8 cellular contexts compared by ENCODE assay signal in genomic region chr13:42270857-42271215, GRCh38. TPM values are rescaled to one million over a fixed set of nuclear protein-coding genes. Genes with fewer than 3 reads are reported as not detected.
DNase-seq lines count a peak whose midpoint lies in the region; ATAC-seq, FAIRE-seq and TF ChIP-seq lines count a peak whose summit lies in the region.

No MANE protein-coding gene starts in this region.

- H3K4me3 Mint-ChIP-seq in activated CD4-positive, alpha-beta T cell treated with anti-CD3 and anti-CD28 coated beads, Interleukin-2, amount 10 ng/mL, durations not matched to agents 7 days and 5 days, result peak overlapping the region; percentile 99

- CTCF ChIA-PET in activated CD4-positive, alpha-beta T cell treated with anti-CD3 and anti-CD28 coated beads, Interleukin-2, amount 10 ng/mL, durations not matched to agents 7 days and 5 days (lab: Charles Lee), result interaction anchor here (1.3 to 1.6 kb wide), 2 partner anchors 70 to 782 kb away, joined by 3 read pairs; no protein-coding TSS in a partner anchor

- peak overlapping the region; percentile 80 to 93 for H3K4me3 ChIP-seq in kidney (ENCODE audit: low read length in 2 of 2)

- FAIRE-seq in kidney (lab: Jason Lieb, UNC) (no peak), H54 (lab: Jason Lieb, UNC) (no peak), HTR-8/SVneo (lab: Jason Lieb, UNC) (no peak)

- H3K4me1 ChIP-seq in kidney (ENCODE audit: control insufficient read depth in 1 of 2, insufficient read depth in 1 of 2, low read depth in 1 of 2, low read length in 2 of 2), result peaks cover 4 to 8% of the 10 kb centered on the region in 2 donors

- H3K27ac Mint-ChIP-seq in activated CD4-positive, alpha-beta T cell treated with anti-CD3 and anti-CD28 coated beads, Interleukin-2, amount 10 ng/mL, durations not matched to agents 7 days and 5 days, result peak overlapping the region; percentile 52
- peak overlapping the region; percentile 94 to 96 for H3K27ac Mint-ChIP-seq in activated naive CD4-positive, alpha-beta T cell treated with anti-CD3 and anti-CD28 coated beads, Interleukin-2, amount 50 U/mL, for 72 hours

- peaks cover 9% of the 10 kb centered on the region for H3K9me3 Mint-ChIP-seq in activated CD4-positive, alpha-beta T cell treated with anti-CD3 and anti-CD28 coated beads, Interleukin-2, amount 10 ng/mL, durations not matched to agents 7 days and 5 days
- H3K9me3 Mint-ChIP-seq in activated naive CD4-positive, alpha-beta T cell treated with anti-CD3 and anti-CD28 coated beads, Interleukin-2, amount 50 U/mL, for 72 hours, result peaks cover 9 to 15% of the 10 kb centered on the region in 2 donors

- no peak for ATAC-seq in activated naive CD4-positive, alpha-beta T cell treated with anti-CD3 and anti-CD28 coated beads, Interleukin-2, amount 50 U/mL, for 72 hours

- peak overlapping the region in 1 of 2 donors; percentile 81 for H3K27ac ChIP-seq in kidney (ENCODE audit: low read depth in 2 of 2, low read length in 2 of 2)
- peak overlapping the region; percentile 88 for H3K27ac ChIP-seq in temporal lobe (ENCODE audit: low read depth, low read length)

- H3K4me1 Mint-ChIP-seq in activated CD4-positive, alpha-beta T cell treated with anti-CD3 and anti-CD28 coated beads, Interleukin-2, amount 10 ng/mL, durations not matched to agents 7 days and 5 days, result peaks cover 43% of the 10 kb centered on the region

- H3K9me3 ChIP-seq in kidney (ENCODE audit: control insufficient read depth in 1 of 2, low read length in 2 of 2), result no peaks in the 10 kb centered on the region

- no peak for TF ChIP-seq CTCF in kidney (IDR thresholded peaks at IDR 0.05; ENCODE audit: borderline replicate concordance, extremely low read depth, insufficient read depth)

- peaks cover 14% of the 10 kb centered on the region for H3K36me3 Mint-ChIP-seq in activated CD4-positive, alpha-beta T cell treated with anti-CD3 and anti-CD28 coated beads, Interleukin-2, amount 10 ng/mL, durations not matched to agents 7 days and 5 days (ENCODE audit: low read depth)
- H3K36me3 Mint-ChIP-seq in activated naive CD4-positive, alpha-beta T cell treated with anti-CD3 and anti-CD28 coated beads, Interleukin-2, amount 50 U/mL, for 72 hours, result peaks cover 30 to 36% of the 10 kb centered on the region in 2 donors

- TF ChIP-seq POLR2A in H54 (IDR thresholded peaks at IDR 0.05; ENCODE audit: low read depth, low read length), result no peak

- H3K36me3 ChIP-seq in kidney (ENCODE audit: control insufficient read depth in 1 of 2, insufficient read depth in 2 of 2, low read length in 2 of 2), result no peaks in the 10 kb centered on the region

- intact Hi-C loops in kidney (cut with DNase I), result no loop called here

- H3K27me3 Mint-ChIP-seq in activated CD4-positive, alpha-beta T cell treated with anti-CD3 and anti-CD28 coated beads, Interleukin-2, amount 10 ng/mL, durations not matched to agents 7 days and 5 days, result peaks cover 3% of the 10 kb centered on the region

- H3K9ac ChIP-seq in kidney (ENCODE audit: low read length in 2 of 2), result peak overlapping the region in 1 of 2 donors; percentile 68

- DNase-seq in activated CD4-positive, alpha-beta T cell treated with anti-CD3 and anti-CD28 coated beads, Interleukin-2, amount 10 ng/mL, durations not matched to agents 7 days and 5 days, result no peak
- DNase-seq in activated CD4-positive, alpha-beta T cell treated with anti-CD3 and anti-CD28 coated beads, Interleukin-2, amount 50 U/mL, for 48 hours, result no peak
- DNase-seq in activated naive CD4-positive, alpha-beta T cell treated with anti-CD3 and anti-CD28 coated beads, Interleukin-2, amount 50 U/mL, for 72 hours (ENCODE audit: low spot score in 2 of 2), result no peak
- no peak for DNase-seq in kidney
- no peak for DNase-seq in H54 (ENCODE audit: insufficient read length, low spot score)
- no peak for DNase-seq in DMS79 (lab: John Stamatoyannopoulos, UW)
- no peak for DNase-seq in HTR-8/SVneo (ENCODE audit: insufficient read length, low spot score)

- POLR2A ChIA-PET in activated CD4-positive, alpha-beta T cell treated with anti-CD3 and anti-CD28 coated beads, Interleukin-2, amount 10 ng/mL, durations not matched to agents 7 days and 5 days (lab: Charles Lee), result interaction anchor here (0.6 kb wide), 1 partner anchor 36 kb away, joined by 3 read pairs; no protein-coding TSS in a partner anchor

RNA-seq across cellular contexts. Expression of gene AKAP11, which starts 1.1 kb away (rescaled TPM):
- 10 to 100 TPM; 27.2 to 30.1 TPM for total RNA-seq in activated CD4-positive, alpha-beta T cell treated with anti-CD3 and anti-CD28 coated beads, Interleukin-2, amount 10 ng/mL, durations not matched to agents 7 days and 5 days
- 10 to 100 TPM; 34.3 to 42.3 TPM for total RNA-seq in activated naive CD4-positive, alpha-beta T cell treated with anti-CD3 and anti-CD28 coated beads, Interleukin-2, amount 50 U/mL, for 72 hours
- total RNA-seq in kidney, result 35.2 TPM
- polyA plus RNA-seq in kidney (ENCODE audit: insufficient read depth, low read depth, low replicate concordance), result 4.9 TPM
- 95.1 TPM for total RNA-seq in temporal lobe
